Comparison of ENCODE assay signal across 25 cellular contexts in genomic region chr5:37103302-37103701, GRCh38.
"Had no signal": no experiment of that assay in that cellular context is flagged by ENCODE, and none has a peak within 500 bp of the region (broad histone marks: within the 10 kb centered on the region; RNA-seq: fewer than 3 reads in every experiment).

No MANE protein-coding gene starts in this region.

- H3K4me1 Mint-ChIP-seq: memory B cell; stimulated activated effector memory CD8-positive, alpha-beta T cell treated with anti-CD3 and anti-CD28 coated beads, Interleukin-12 subunit alpha, Interleukin-12 subunit beta, amount 100 ng/mL, for 72 hours had no signal

- H3K4me3 ChIP-seq: hepatocyte, left ventricle myocardium inferior, mucosa of descending colon, ovary, right atrium auricular region, skin epidermis, suprapubic skin, thoracic aorta, tibial artery, upper lobe of right lung had no signal

- H3K4me3 Mint-ChIP-seq: memory B cell; natural killer cell treated with Interleukin-12 subunit alpha and Interleukin-12 subunit beta and Interleukin-15 and Interleukin-18, amount 100 ng/mL, for 72 hours; stimulated activated effector memory CD8-positive, alpha-beta T cell treated with anti-CD3 and anti-CD28 coated beads, Interleukin-12 subunit alpha, Interleukin-12 subunit beta, amount 100 ng/mL, for 72 hours; stimulated activated naive CD8-positive, alpha-beta T cell treated with anti-CD3 and anti-CD28 coated beads, Interleukin-15, Interleukin-2, amounts not matched to agents 100 ng/mL and 50 ng/mL, for 24 hours had no signal

- H3K27me3 Mint-ChIP-seq: memory B cell; naive thymus-derived CD4-positive, alpha-beta T cell; natural killer cell treated with Interleukin-12 subunit alpha and Interleukin-12 subunit beta and Interleukin-15 and Interleukin-18, amount 100 ng/mL, for 72 hours; stimulated activated naive CD8-positive, alpha-beta T cell treated with anti-CD3 and anti-CD28 coated beads, Interleukin-15, Interleukin-2, amounts not matched to agents 100 ng/mL and 50 ng/mL, for 24 hours had no signal

- DNase-seq: islet precursor cell; left ventricle myocardium inferior; midbrain; mucosa of descending colon; naive thymus-derived CD4-positive, alpha-beta T cell; ovary; stimulated activated CD4-positive, alpha-beta T cell treated with anti-CD3 and anti-CD28 coated beads, Interleukin-12 subunit alpha, Interleukin-12 subunit beta, amount 100 ng/mL, for 4 hours; stimulated activated CD4-positive, alpha-beta T cell treated with anti-CD3 and anti-CD28 coated beads, Interleukin-15, amount 100 ng/mL, for 24 hours; stimulated activated CD4-positive, alpha-beta T cell treated with anti-CD3 and anti-CD28 coated beads, Interleukin-2, amount 100 ng/mL, for 24 hours; stimulated activated CD4-positive, alpha-beta T cell treated with anti-CD3 and anti-CD28 coated beads, Interleukin-4, amount 100 ng/mL, for 1 hour; stimulated activated naive CD4-positive, alpha-beta T cell; tibial artery; trophoblast cell; upper lobe of right lung had no signal

- ATAC-seq: mucosa of descending colon; naive thymus-derived CD4-positive, alpha-beta T cell; natural killer cell treated with Interleukin-12 subunit alpha and Interleukin-12 subunit beta and Interleukin-15 and Interleukin-18, amount 100 ng/mL, for 72 hours; sciatic nerve; stimulated activated effector memory CD8-positive, alpha-beta T cell treated with anti-CD3 and anti-CD28 coated beads, Interleukin-12 subunit alpha, Interleukin-12 subunit beta, amount 100 ng/mL, for 72 hours; upper lobe of right lung had no signal

- H3K27ac Mint-ChIP-seq: memory B cell; natural killer cell treated with Interleukin-12 subunit alpha and Interleukin-12 subunit beta and Interleukin-15 and Interleukin-18, amount 100 ng/mL, for 72 hours; progenitor cell of endocrine pancreas; stimulated activated effector memory CD8-positive, alpha-beta T cell treated with anti-CD3 and anti-CD28 coated beads, Interleukin-12 subunit alpha, Interleukin-12 subunit beta, amount 100 ng/mL, for 72 hours; stimulated activated naive CD8-positive, alpha-beta T cell treated with anti-CD3 and anti-CD28 coated beads, Interleukin-15, Interleukin-2, amounts not matched to agents 100 ng/mL and 50 ng/mL, for 24 hours had no signal
